In genomic region chr14:33909380-33910084, GRCh38 we compare ENCODE assay signal across 1 cellular context.
TF ChIP-seq lines count a peak whose summit lies in the region.

No MANE protein-coding gene starts in this region.

TF ChIP-seq in HepG2, 621 proteins besides CTCF, POLR2A, EP300 and RAD21 (continued from another document and continues in another):
- TF ChIP-seq DPF2 (CRISPR knock-in tag; IDR thresholded peaks at IDR 0.05; ENCODE audit: borderline replicate concordance, low read depth), result peak; percentile 88
- no peak for TF ChIP-seq HNRNPLL (IDR thresholded peaks at IDR 0.05; ENCODE audit: low read depth, low read length, poor library complexity, severe bottlenecking)
- no peak for TF ChIP-seq PRPF4 (IDR thresholded peaks at IDR 0.05; ENCODE audit: low read depth, low read length, poor library complexity, severe bottlenecking)
- peak; percentile 76 for TF ChIP-seq ZMYM4 (CRISPR knock-in tag; IDR thresholded peaks at IDR 0.05)
- peak; percentile 89 for TF ChIP-seq EHMT2 (IDR thresholded peaks at IDR 0.05; ENCODE audit: borderline replicate concordance, low read depth, low read length)
- no peak for TF ChIP-seq ZBTB37 (CRISPR knock-in tag; IDR thresholded peaks at IDR 0.05)
- TF ChIP-seq ZNF768 (CRISPR knock-in tag; IDR thresholded peaks at IDR 0.05), result no peak
- TF ChIP-seq POGK (CRISPR knock-in tag; conservative IDR thresholded peaks at IDR 0.05), result no peak
- TF ChIP-seq NONO (IDR thresholded peaks at IDR 0.05), result no peak
- TF ChIP-seq NONO (CRISPR knock-in tag; conservative IDR thresholded peaks at IDR 0.05), result no peak
- TF ChIP-seq FLYWCH1 (CRISPR knock-in tag; IDR thresholded peaks at IDR 0.05), result no peak
- no peak for TF ChIP-seq CHD2 (IDR thresholded peaks at IDR 0.05; ENCODE audit: low read depth, low read length)
- peak; percentile 99 for TF ChIP-seq ARID5B (CRISPR knock-in tag; IDR thresholded peaks at IDR 0.05)
- no peak for TF ChIP-seq NFKBIZ (CRISPR knock-in tag; IDR thresholded peaks at IDR 0.05)
- no peak for TF ChIP-seq ZNF841 (CRISPR knock-in tag; IDR thresholded peaks at IDR 0.05; ENCODE audit: borderline replicate concordance)
- peak; percentile 67 for TF ChIP-seq ZNF281 (CRISPR knock-in tag; IDR thresholded peaks at IDR 0.05; ENCODE audit: borderline replicate concordance)
- no peak for TF ChIP-seq TP53 (CRISPR knock-in tag; conservative IDR thresholded peaks at IDR 0.05)
- no peak for TF ChIP-seq BCLAF1 (IDR thresholded peaks at IDR 0.05)
- no peak; the same call in none of the 2 replicates for TF ChIP-seq TFDP1 (CRISPR knock-in tag; IDR thresholded peaks at IDR 0.05; ENCODE audit: borderline replicate concordance)
- TF ChIP-seq RBAK (CRISPR knock-in tag; IDR thresholded peaks at IDR 0.05), result peak; percentile 56; the same call in 1 of the 2 replicates
- TF ChIP-seq ZFX (CRISPR knock-in tag; IDR thresholded peaks at IDR 0.05; ENCODE audit: low read depth), result no peak
- no peak for TF ChIP-seq PAWR (CRISPR knock-in tag; IDR thresholded peaks at IDR 0.05; ENCODE audit: borderline replicate concordance)
- TF ChIP-seq GPBP1L1 (CRISPR knock-in tag; IDR thresholded peaks at IDR 0.05), result no peak
- no peak for TF ChIP-seq ZNF547 (CRISPR knock-in tag; IDR thresholded peaks at IDR 0.05)
- TF ChIP-seq SAFB2 (CRISPR knock-in tag; IDR thresholded peaks at IDR 0.05; ENCODE audit: borderline replicate concordance, low read depth), result no peak
- peak; percentile 95 for TF ChIP-seq CEBPG (CRISPR knock-in tag; IDR thresholded peaks at IDR 0.05)
- peak; percentile 36; the same call in 1 of the 2 replicates for TF ChIP-seq SNAPC2 (CRISPR knock-in tag; IDR thresholded peaks at IDR 0.05)
- no peak for TF ChIP-seq MLXIP (CRISPR knock-in tag; IDR thresholded peaks at IDR 0.05; ENCODE audit: borderline replicate concordance)
- TF ChIP-seq CBX1 (IDR thresholded peaks at IDR 0.05; ENCODE audit: low read depth), result no peak
- no peak for TF ChIP-seq HIC2 (CRISPR knock-in tag; IDR thresholded peaks at IDR 0.05; ENCODE audit: low read depth)
- no peak; the same call in none of the 2 replicates for TF ChIP-seq SMYD3 (CRISPR knock-in tag; IDR thresholded peaks at IDR 0.05)
- TF ChIP-seq MXD4 (CRISPR knock-in tag; IDR thresholded peaks at IDR 0.05), result no peak
- TF ChIP-seq NPAS2 (CRISPR knock-in tag; IDR thresholded peaks at IDR 0.05; ENCODE audit: borderline replicate concordance), result no peak
- no peak for TF ChIP-seq ZNF773 (CRISPR knock-in tag; IDR thresholded peaks at IDR 0.05; ENCODE audit: borderline replicate concordance)
- TF ChIP-seq IKZF5 (CRISPR knock-in tag; IDR thresholded peaks at IDR 0.05), result peak; percentile 88
- no peak for TF ChIP-seq GTF2F1 (IDR thresholded peaks at IDR 0.05; ENCODE audit: low read length)
- TF ChIP-seq ZMAT3 (CRISPR knock-in tag; conservative IDR thresholded peaks at IDR 0.05), result peak; percentile 72; the same call in 1 of the 2 replicates
- TF ChIP-seq SALL1 (CRISPR knock-in tag; IDR thresholded peaks at IDR 0.05), result peak; percentile 82
- TF ChIP-seq ZBTB7A (CRISPR knock-in tag; IDR thresholded peaks at IDR 0.05), result no peak
- TF ChIP-seq GATA4 (IDR thresholded peaks at IDR 0.05; ENCODE audit: borderline replicate concordance, low read depth), result 0 out of 2 replicates have a peak, but pooled peaks have one; percentile 24
